In the genomic region with DNA sequence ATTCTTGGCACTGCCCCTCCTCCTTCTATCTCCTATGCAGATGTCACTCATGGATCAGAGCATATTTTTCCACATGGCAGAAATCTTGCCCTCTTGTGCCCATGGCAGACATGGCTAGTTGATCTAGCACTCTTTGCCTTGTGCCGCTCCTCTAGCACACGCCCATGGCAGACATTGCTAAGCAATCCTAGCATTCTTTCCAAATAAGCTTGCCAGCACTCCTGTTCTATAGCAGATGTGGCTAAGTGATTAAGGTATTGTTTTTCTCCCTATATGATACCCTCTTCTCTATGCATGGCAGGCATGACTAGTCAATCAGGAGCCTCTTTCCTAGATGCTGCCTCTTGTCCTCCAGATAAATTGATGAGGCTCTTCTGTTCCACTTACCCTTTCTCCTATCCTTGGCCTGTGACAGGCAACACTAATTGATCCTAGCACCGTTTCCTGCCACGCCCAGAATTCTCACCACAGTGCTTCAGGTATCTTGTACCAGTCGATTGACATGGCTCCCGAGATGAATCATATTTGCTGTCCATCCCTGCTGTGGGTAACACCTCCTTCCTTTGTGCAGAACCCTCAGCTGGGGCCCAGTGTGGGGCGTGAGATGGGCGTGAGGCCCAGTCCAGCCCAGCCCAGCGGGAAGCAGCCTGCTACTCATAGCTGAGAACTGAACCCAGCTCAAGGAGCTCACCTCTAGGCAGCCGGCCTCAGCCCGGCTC, we compare ENCODE assay signal across 8 cellular contexts. TPM values are rescaled to one million over a fixed set of nuclear protein-coding genes. Genes with fewer than 3 reads are reported as not detected.
DNase-seq lines count a peak whose midpoint lies in the region; ATAC-seq and TF ChIP-seq lines count a peak whose summit lies in the region.

No MANE protein-coding gene starts in this region.

- H2BK20ac ChIP-seq in IMR-90 (ENCODE audit: low read depth, low read length): no peak overlapping the region

- H3K56ac ChIP-seq in IMR-90 (ENCODE audit: extremely low read depth, insufficient read depth, low read length): no peak overlapping the region

- intact Hi-C loops in IMR-90 (cut with micrococcal nuclease): no loop called here
- intact Hi-C loops in left colon (cut with DNase I, micrococcal nuclease): no loop called here

- H2BK15ac ChIP-seq in IMR-90 (ENCODE audit: low read depth, low read length): no peak overlapping the region

- H2BK5ac ChIP-seq in IMR-90 (ENCODE audit: low read depth, low read length, poor library complexity, severe bottlenecking): no peak overlapping the region

- peaks cover 59% of the 10 kb centered on the region for H3K36me3 ChIP-seq in IMR-90 (ENCODE audit: control insufficient read depth, insufficient read depth, low read length)

- WGBS in IMR-90 (ENCODE audit: extremely low coverage in 2 of 2, insufficient read length in 1 of 2), 2 experiments: 79% methylated on average over 2 of the region's 11 CpGs; no CpG with 5 or more reads in 1 of the 2 experiments

- H3K9me1 ChIP-seq in IMR-90 (ENCODE audit: insufficient read depth, low read length): peaks cover 6% of the 10 kb centered on the region

- H3K27ac ChIP-seq in IMR-90 (ENCODE audit: insufficient read depth, low read length): no peak overlapping the region

- peak; percentile 52 for DNase-seq in AG10803 (ENCODE audit: low read depth)
- peak; percentile 21 for DNase-seq in IMR-90
- peak; percentile 71 for DNase-seq in activated effector memory CD4-positive, alpha-beta T cell treated with anti-CD3 and anti-CD28 coated beads, Interleukin-2, amount 50 U/mL, for 16 hours
- DNase-seq in left colon: no peak
- no peak for DNase-seq in H4 (ENCODE audit: low spot score)
- no peak for DNase-seq in NCI-H526 treated with DMSO at 0.1 percent for 48 hours (lab: John Stamatoyannopoulos, UW)

- peaks cover 0 to 34% of the 10 kb centered on the region in 2 experiments; a peak in 2 of 4 replicates for H3K79me1 ChIP-seq in IMR-90 (ENCODE audit: low read depth in 1 of 2, low read length in 2 of 2)

- H2AK5ac ChIP-seq in IMR-90 (ENCODE audit: low read depth, low read length): no peak overlapping the region

- H4K91ac ChIP-seq in IMR-90 (ENCODE audit: insufficient read depth, low read depth, low read length): no peak overlapping the region

- peaks cover 7% of the 10 kb centered on the region for H3K4me1 ChIP-seq in IMR-90 (ENCODE audit: control insufficient read depth, insufficient read depth, low read length)

- CTCF ChIA-PET in IMR-90 (lab: Yijun Ruan, JAX): no interaction called here

- peak overlapping the region; percentile 31 for H2AK9ac ChIP-seq in IMR-90 (replicated peaks; ENCODE audit: low read depth, low read length, poor library complexity)

- no peak overlapping the region for H3K4me2 ChIP-seq in IMR-90 (ENCODE audit: low read depth, low read length)

- H3K14ac ChIP-seq in IMR-90 (replicated peaks; ENCODE audit: low read depth, low read length): no peak overlapping the region

- H3K9me3 ChIP-seq in IMR-90 (ENCODE audit: control insufficient read depth, insufficient read depth, low read length): no peaks in the 10 kb centered on the region

- no peak for TF ChIP-seq POLR2A in IMR-90 (IDR thresholded peaks at IDR 0.05; ENCODE audit: low read depth, low read length)

- H3K4me3 ChIP-seq in AG10803 (ENCODE audit: low read length) (no peak overlapping the region), IMR-90 (ENCODE audit: insufficient read depth, low read depth, low read length) (no peak overlapping the region)

- no peak overlapping the region for H3K18ac ChIP-seq in IMR-90 (ENCODE audit: low read depth, low read length)

- no peak overlapping the region for H2BK120ac ChIP-seq in IMR-90 (ENCODE audit: low read depth, low read length)

- no peaks in the 10 kb centered on the region for H3K27me3 ChIP-seq in IMR-90 (ENCODE audit: control insufficient read depth, insufficient read depth, low read length)

- H3K23ac ChIP-seq in IMR-90 (ENCODE audit: low read depth, low read length): no peak overlapping the region

- BruUV-seq in IMR-90 (replicated peaks; lab: Mats Ljungman, UMichigan): TSS peak; percentile 14

- in situ Hi-C loops in IMR-90 (cut with MboI; ENCODE audit: low sequenced_read_pairs): no loop called here

- POLR2A ChIA-PET in IMR-90 (lab: Charles Lee; ENCODE audit: unreplicated experiment): no interaction called here

- no peak overlapping the region for H2AFZ ChIP-seq in IMR-90 (replicated peaks; ENCODE audit: low read length, poor library complexity)

- no peak for TF ChIP-seq RAD21 in IMR-90 (IDR thresholded peaks at IDR 0.05; ENCODE audit: low read length)

- dilution Hi-C loops in IMR-90 (cut with HindIII; ENCODE audit: low sequenced_read_pairs, unreplicated experiment): no loop called here

- no peaks in the 10 kb centered on the region; the same call in 1 of the 2 replicates for H4K20me1 ChIP-seq in IMR-90 (ENCODE audit: insufficient read depth, low read length)

- H4K5ac ChIP-seq in IMR-90 (ENCODE audit: low read depth, low read length): no peak overlapping the region

- no peak for ATAC-seq in IMR-90 (ENCODE audit: low read depth)
- ATAC-seq in left colon: peak; percentile 44
- no peak for ATAC-seq in HG03378 (IDR thresholded peaks at IDR 0.05; ENCODE audit: unreplicated experiment)
- ATAC-seq in HG03432 (IDR thresholded peaks at IDR 0.05; ENCODE audit: unreplicated experiment): no peak

- no peak overlapping the region; the same call in 1 of the 2 replicates for H3K4ac ChIP-seq in IMR-90 (ENCODE audit: low read depth, low read length)

- TF ChIP-seq CTCF in AG10803 (conservative IDR thresholded peaks at IDR 0.05; ENCODE audit: low read length) (no peak), IMR-90 (conservative IDR thresholded peaks at IDR 0.05; ENCODE audit: low read depth, low read length) (no peak)

- H3K9ac ChIP-seq in IMR-90 (ENCODE audit: low read depth, low read length): no peak overlapping the region

- H4K8ac ChIP-seq in IMR-90 (ENCODE audit: low read depth in 2 of 2, low read length in 2 of 2): no peak overlapping the region

TF ChIP-seq in IMR-90, 13 proteins besides CTCF, POLR2A, EP300 and RAD21:
- TF ChIP-seq MAFK (IDR thresholded peaks at IDR 0.05; ENCODE audit: low read depth, low read length) (no peak), RCOR1 (IDR thresholded peaks at IDR 0.05; ENCODE audit: insufficient replicate concordance, low read length) (no peak), RFX5 (IDR thresholded peaks at IDR 0.05; ENCODE audit: low read depth, low read length) (no peak), FOS (IDR thresholded peaks at IDR 0.05; ENCODE audit: low read depth, low read length) (no peak), MXI1 (IDR thresholded peaks at IDR 0.05; ENCODE audit: borderline replicate concordance, low read depth, low read length) (no peak), SMC3 (IDR thresholded peaks at IDR 0.05; ENCODE audit: low read depth, low read length) (no peak), MAZ (IDR thresholded peaks at IDR 0.05; ENCODE audit: borderline replicate concordance, low read depth, low read length) (no peak), NFE2L2 (IDR thresholded peaks at IDR 0.05; ENCODE audit: low read depth, low read length) (no peak)
- TF ChIP-seq, protein P1, sequence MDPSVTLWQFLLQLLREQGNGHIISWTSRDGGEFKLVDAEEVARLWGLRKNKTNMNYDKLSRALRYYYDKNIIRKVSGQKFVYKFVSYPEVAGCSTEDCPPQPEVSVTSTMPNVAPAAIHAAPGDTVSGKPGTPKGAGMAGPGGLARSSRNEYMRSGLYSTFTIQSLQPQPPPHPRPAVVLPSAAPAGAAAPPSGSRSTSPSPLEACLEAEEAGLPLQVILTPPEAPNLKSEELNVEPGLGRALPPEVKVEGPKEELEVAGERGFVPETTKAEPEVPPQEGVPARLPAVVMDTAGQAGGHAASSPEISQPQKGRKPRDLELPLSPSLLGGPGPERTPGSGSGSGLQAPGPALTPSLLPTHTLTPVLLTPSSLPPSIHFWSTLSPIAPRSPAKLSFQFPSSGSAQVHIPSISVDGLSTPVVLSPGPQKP (IDR thresholded peaks at IDR 0.05; ENCODE audit: borderline replicate concordance, low read depth, low read length): no peak

RNA-seq across cellular contexts. Expression of gene TMED1, which starts 26.9 kb away (rescaled TPM):
- total RNA-seq in IMR-90 (2012; rRNA removed): 32.8 and 37.6 TPM in 2 replicates
- polyA plus RNA-seq in IMR-90 (2012; rRNA removed): 41.4 and 46.3 TPM in 2 replicates
- polyA plus RNA-seq in IMR-90 (2012; cell fraction: cytosol; rRNA removed): 69.8 and 76.0 TPM in 2 replicates
- 17.4 and 25.2 TPM in 2 replicates for polyA plus RNA-seq in IMR-90 (2012; cell fraction: nucleus; rRNA removed; ENCODE audit: low replicate concordance)
- total RNA-seq in left colon: 10 to 100 TPM; 16.9 to 19.5 TPM
- 66.2 and 100 TPM in 2 replicates for total RNA-seq in H4 (2014; rRNA removed; shearing (Covaris generic))

RNA-seq across cellular contexts. Expression of gene C19orf38, which starts 39.1 kb away (rescaled TPM):
- total RNA-seq in IMR-90 (2012; rRNA removed): 0.18 and 0.28 TPM in 2 replicates
- polyA plus RNA-seq in IMR-90 (2012; rRNA removed): 0.16 and 0.19 TPM in 2 replicates
- 0.51 and 0.58 TPM in 2 replicates for polyA plus RNA-seq in IMR-90 (2012; cell fraction: cytosol; rRNA removed)
- 0.61 and 0.69 TPM in 2 replicates for polyA plus RNA-seq in IMR-90 (2012; cell fraction: nucleus; rRNA removed; ENCODE audit: low replicate concordance)
- total RNA-seq in left colon: under 1 TPM; 0.49 to 0.98 TPM
- total RNA-seq in H4 (2014; rRNA removed; shearing (Covaris generic)): not detected in 2 replicates

Comparison
In these comparisons a context has a peak if more than half of its experiments do, and no peak if none do; other contexts are left out.
1. DNase-seq: peak in AG10803 (single experiment), IMR-90 (single experiment) and activated effector memory CD4-positive, alpha-beta T cell treated with anti-CD3 and anti-CD28 coated beads, Interleukin-2, amount 50 U/mL, for 16 hours (single experiment); none in left colon (0 of 2), H4 (single experiment) and NCI-H526 treated with DMSO at 0.1 percent for 48 hours (single experiment).